ENCODE assay signal across 24 cellular contexts in the genomic region with DNA sequence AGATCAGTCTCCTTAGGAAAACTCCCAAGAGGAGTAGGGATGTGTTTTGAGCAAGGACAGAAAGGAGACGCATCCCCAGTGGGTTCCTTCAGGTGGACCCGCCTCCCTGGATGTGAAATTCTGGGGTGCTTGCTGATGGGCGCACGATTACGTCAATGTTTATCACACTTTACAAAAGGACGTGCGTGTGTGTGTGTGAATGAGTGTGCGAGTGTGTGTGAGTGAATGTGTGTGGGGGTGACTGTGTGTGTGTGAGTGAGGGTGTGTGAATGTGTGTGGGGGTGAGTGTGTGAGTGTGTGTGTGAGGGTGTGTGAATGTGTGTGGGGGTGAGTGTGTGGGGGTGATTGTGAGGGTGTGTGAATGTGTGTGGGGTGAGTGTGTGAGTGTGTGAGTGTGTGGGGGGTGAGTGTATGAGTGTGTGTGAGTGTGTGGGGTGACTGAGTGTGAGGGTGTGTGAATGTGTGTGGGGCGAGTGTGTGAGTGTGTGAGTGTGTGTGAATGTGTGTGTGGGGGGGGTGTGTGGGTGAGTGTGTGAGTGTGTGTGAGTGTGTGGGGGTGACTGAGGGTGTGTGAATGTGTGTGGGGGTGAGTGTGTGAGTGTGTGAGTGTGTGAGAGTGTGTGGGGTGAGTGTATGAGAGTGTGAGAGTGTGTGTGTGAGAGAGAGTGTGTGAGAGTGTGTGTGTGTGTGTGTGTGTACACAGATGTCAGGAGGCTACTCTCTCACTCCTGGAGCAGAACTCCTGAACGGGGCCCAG. TPM values are rescaled to one million over a fixed set of nuclear protein-coding genes. Genes with fewer than 3 reads are reported as not detected.
DNase-seq lines count a peak whose midpoint lies in the region; ATAC-seq and TF ChIP-seq lines count a peak whose summit lies in the region.
"Had no signal": no experiment of that assay in that cellular context is flagged by ENCODE, and none has a peak within 500 bp of the region (broad histone marks: within the 10 kb centered on the region; RNA-seq: fewer than 3 reads in every experiment).

No MANE protein-coding gene starts in this region.

- H3K9me3 ChIP-seq in IMR-90 (ENCODE audit: control insufficient read depth, insufficient read depth, low read length) (no peaks in the 10 kb centered on the region), osteoblast (ENCODE audit: low read depth, low read length) (no peaks in the 10 kb centered on the region)
- H3K9me3 ChIP-seq: stomach, thyroid gland had no signal

- H4K20me1 ChIP-seq in IMR-90 (ENCODE audit: insufficient read depth, low read length) (no peaks in the 10 kb centered on the region), osteoblast (ENCODE audit: insufficient read depth, low read length) (no peaks in the 10 kb centered on the region)

- no peak overlapping the region for H3K9ac ChIP-seq in IMR-90 (ENCODE audit: low read depth, low read length)

- POLR2A ChIA-PET in activated naive CD8-positive, alpha-beta T cell treated with anti-CD3 and anti-CD28 coated beads, Interleukin-2, amount 10 ng/mL, durations not matched to agents 7 days and 5 days (lab: Charles Lee): no interaction called here
- POLR2A ChIA-PET in IMR-90 (lab: Charles Lee; ENCODE audit: unreplicated experiment): no interaction called here

- H2BK20ac ChIP-seq in IMR-90 (ENCODE audit: low read depth, low read length): no peak overlapping the region

- no peak overlapping the region for H2AFZ ChIP-seq in IMR-90 (replicated peaks; ENCODE audit: low read length, poor library complexity)
- H2AFZ ChIP-seq in osteoblast (ENCODE audit: low read length): peak overlapping the region; percentile 56
- H2AFZ ChIP-seq: GM23338 had no signal

- no peak overlapping the region for H3K14ac ChIP-seq in IMR-90 (replicated peaks; ENCODE audit: low read depth, low read length)

- H2BK120ac ChIP-seq in IMR-90 (ENCODE audit: low read depth, low read length): no peak overlapping the region

- no peak for TF ChIP-seq RAD21 in IMR-90 (IDR thresholded peaks at IDR 0.05; ENCODE audit: low read length)

- no peak overlapping the region for H3K23ac ChIP-seq in IMR-90 (ENCODE audit: low read depth, low read length)

- no peaks in the 10 kb centered on the region for H3K9me1 ChIP-seq in IMR-90 (ENCODE audit: insufficient read depth, low read length)

- peaks cover 8% of the 10 kb centered on the region for H3K4me1 Mint-ChIP-seq in activated naive CD8-positive, alpha-beta T cell treated with anti-CD3 and anti-CD28 coated beads, Interleukin-2, amount 10 ng/mL, durations not matched to agents 7 days and 5 days
- H3K4me1 Mint-ChIP-seq in activated naive CD8-positive, alpha-beta T cell treated with anti-CD3 and anti-CD28 coated beads for 36 hours: peaks cover 4% of the 10 kb centered on the region
- H3K4me1 Mint-ChIP-seq in endothelial cell (ENCODE audit: unreplicated experiment): peaks cover 4% of the 10 kb centered on the region

- H3K4me3 ChIP-seq in IMR-90 (ENCODE audit: insufficient read depth, low read depth, low read length): no peak overlapping the region
- H3K4me3 ChIP-seq in osteoblast (ENCODE audit: insufficient read depth, low read length): no peak overlapping the region
- H3K4me3 ChIP-seq: GM23338, lung, stomach, thyroid gland had no signal

- intact Hi-C loops in IMR-90 (cut with micrococcal nuclease): loop anchor here (5.0 kb wide), 1 partner anchor 287 kb away; the partner anchor contains the start of gene PITPNA

- no TSS peak for BruUV-seq in IMR-90 (replicated peaks; lab: Mats Ljungman, UMichigan)

- TF ChIP-seq CTCF in IMR-90 (conservative IDR thresholded peaks at IDR 0.05; ENCODE audit: low read depth, low read length) (no peak), endothelial cell (IDR thresholded peaks at IDR 0.05; ENCODE audit: unreplicated experiment) (no peak), osteoblast (IDR thresholded peaks at IDR 0.05; ENCODE audit: extremely low read depth, low read depth, low read length) (no peak)

- DNase-seq in activated naive CD8-positive, alpha-beta T cell treated with anti-CD3 and anti-CD28 coated beads, Interleukin-2, amount 10 ng/mL, durations not matched to agents 7 days and 5 days: no peak
- no peak for DNase-seq in activated naive CD8-positive, alpha-beta T cell treated with anti-CD3 and anti-CD28 coated beads for 36 hours
- DNase-seq in IMR-90 (no peak), endothelial cell (ENCODE audit: low spot score) (no peak), osteoblast (ENCODE audit: insufficient read length, low spot score, missing footprints) (no peak), erythroblast (lab: John Stamatoyannopoulos, UW) (no peak), islet precursor cell (no peak), iPS-NIHi7 (ENCODE audit: extremely low spot score) (no peak)
- DNase-seq: activated gamma-delta T cell, cortex of kidney, DMS 273 treated with DMSO at 0.1 percent for 48 hours, MV-4-11, NCI-H2081 treated with DMSO at 0.1 percent for 48 hours, NCI-H226 had no signal

- no peak overlapping the region for H4K5ac ChIP-seq in IMR-90 (ENCODE audit: low read depth, low read length)

- H3K27me3 ChIP-seq in IMR-90 (ENCODE audit: control insufficient read depth, insufficient read depth, low read length) (peaks cover 49% of the 10 kb centered on the region), osteoblast (ENCODE audit: insufficient read depth, low read length) (peaks cover 29% of the 10 kb centered on the region)
- H3K27me3 ChIP-seq: thyroid gland had no signal

- no peak for ATAC-seq in activated naive CD8-positive, alpha-beta T cell treated with anti-CD3 and anti-CD28 coated beads, Interleukin-2, amount 10 ng/mL, durations not matched to agents 7 days and 5 days (ENCODE audit: low read depth)
- no peak for ATAC-seq in IMR-90 (ENCODE audit: low read depth)

- no peak for TF ChIP-seq POLR2A in IMR-90 (IDR thresholded peaks at IDR 0.05; ENCODE audit: low read depth, low read length)
- no peak for TF ChIP-seq POLR2A in erythroblast (IDR thresholded peaks at IDR 0.05; ENCODE audit: low read length)

- H3K79me2 ChIP-seq in osteoblast (ENCODE audit: insufficient read depth, low read length): no peaks in the 10 kb centered on the region

- WGBS in IMR-90 (ENCODE audit: extremely low coverage in 2 of 2, insufficient read length in 1 of 2), 2 experiments: 69 to 100% methylated on average over 3 to 5 of the region's 10 CpGs

- no peaks in the 10 kb centered on the region for H3K9me3 Mint-ChIP-seq in activated naive CD8-positive, alpha-beta T cell treated with anti-CD3 and anti-CD28 coated beads, Interleukin-2, amount 10 ng/mL, durations not matched to agents 7 days and 5 days
- H3K9me3 Mint-ChIP-seq in activated naive CD8-positive, alpha-beta T cell treated with anti-CD3 and anti-CD28 coated beads for 36 hours: no peaks in the 10 kb centered on the region
- H3K9me3 Mint-ChIP-seq in endothelial cell (ENCODE audit: unreplicated experiment): no peaks in the 10 kb centered on the region
- H3K9me3 Mint-ChIP-seq: GM23338, neural crest cell had no signal

- no peak overlapping the region for H4K91ac ChIP-seq in IMR-90 (ENCODE audit: insufficient read depth, low read depth, low read length)

- peak overlapping the region; percentile 78 for H3K4me3 Mint-ChIP-seq in activated naive CD8-positive, alpha-beta T cell treated with anti-CD3 and anti-CD28 coated beads, Interleukin-2, amount 10 ng/mL, durations not matched to agents 7 days and 5 days
- H3K4me3 Mint-ChIP-seq in activated naive CD8-positive, alpha-beta T cell treated with anti-CD3 and anti-CD28 coated beads for 36 hours: no peak overlapping the region
- H3K4me3 Mint-ChIP-seq in endothelial cell (ENCODE audit: unreplicated experiment): peak overlapping the region; percentile 66
- H3K4me3 Mint-ChIP-seq: GM23338 had no signal

- no peaks in the 10 kb centered on the region for H3K4me1 ChIP-seq in IMR-90 (ENCODE audit: control insufficient read depth, insufficient read depth, low read length)
- no peaks in the 10 kb centered on the region for H3K4me1 ChIP-seq in osteoblast (ENCODE audit: insufficient read depth, low read length)

- H3K79me1 ChIP-seq in IMR-90 (ENCODE audit: low read depth in 1 of 2, low read length in 2 of 2): no peaks in the 10 kb centered on the region

- no peaks in the 10 kb centered on the region for H3K36me3 Mint-ChIP-seq in activated naive CD8-positive, alpha-beta T cell treated with anti-CD3 and anti-CD28 coated beads, Interleukin-2, amount 10 ng/mL, durations not matched to agents 7 days and 5 days
- H3K36me3 Mint-ChIP-seq in activated naive CD8-positive, alpha-beta T cell treated with anti-CD3 and anti-CD28 coated beads for 36 hours: no peaks in the 10 kb centered on the region
- H3K36me3 Mint-ChIP-seq in endothelial cell (ENCODE audit: low read depth, unreplicated experiment): no peaks in the 10 kb centered on the region

- no peak overlapping the region for H3K56ac ChIP-seq in IMR-90 (ENCODE audit: extremely low read depth, insufficient read depth, low read length)

- no peak overlapping the region for H3K4ac ChIP-seq in IMR-90 (ENCODE audit: low read depth, low read length)

- H3K18ac ChIP-seq in IMR-90 (ENCODE audit: low read depth, low read length): no peak overlapping the region

- in situ Hi-C loops in IMR-90 (cut with MboI; ENCODE audit: low sequenced_read_pairs): no loop called here

- peaks cover 48% of the 10 kb centered on the region for H3K27me3 Mint-ChIP-seq in activated naive CD8-positive, alpha-beta T cell treated with anti-CD3 and anti-CD28 coated beads, Interleukin-2, amount 10 ng/mL, durations not matched to agents 7 days and 5 days
- peaks cover 52% of the 10 kb centered on the region for H3K27me3 Mint-ChIP-seq in activated naive CD8-positive, alpha-beta T cell treated with anti-CD3 and anti-CD28 coated beads for 36 hours
- H3K27me3 Mint-ChIP-seq in endothelial cell (ENCODE audit: unreplicated experiment): peaks cover 18% of the 10 kb centered on the region

- H2AK9ac ChIP-seq in IMR-90 (replicated peaks; ENCODE audit: low read depth, low read length, poor library complexity): no peak overlapping the region

- peak overlapping the region; percentile 66 for H2BK5ac ChIP-seq in IMR-90 (ENCODE audit: low read depth, low read length, poor library complexity, severe bottlenecking)

- H3K4me2 ChIP-seq in IMR-90 (ENCODE audit: low read depth, low read length) (no peak overlapping the region; the same call in 1 of the 2 replicates), osteoblast (ENCODE audit: insufficient read depth, low read length) (no peak overlapping the region)
- H3K4me2 ChIP-seq: GM23338 had no signal

- H2BK15ac ChIP-seq in IMR-90 (ENCODE audit: low read depth, low read length): no peak overlapping the region

- peak overlapping the region; percentile 51; the same call in 1 of the 2 replicates for H2AK5ac ChIP-seq in IMR-90 (ENCODE audit: low read depth, low read length)

- dilution Hi-C loops in IMR-90 (cut with HindIII; ENCODE audit: low sequenced_read_pairs, unreplicated experiment): no loop called here

- peak overlapping the region; percentile 79 for H3K27ac Mint-ChIP-seq in activated naive CD8-positive, alpha-beta T cell treated with anti-CD3 and anti-CD28 coated beads, Interleukin-2, amount 10 ng/mL, durations not matched to agents 7 days and 5 days
- no peak overlapping the region for H3K27ac Mint-ChIP-seq in activated naive CD8-positive, alpha-beta T cell treated with anti-CD3 and anti-CD28 coated beads for 36 hours
- no peak overlapping the region for H3K27ac Mint-ChIP-seq in endothelial cell (ENCODE audit: unreplicated experiment)
- H3K27ac Mint-ChIP-seq: GM23338 had no signal

- H3K27ac ChIP-seq in IMR-90 (ENCODE audit: insufficient read depth, low read length) (no peak overlapping the region), osteoblast (ENCODE audit: low read depth, low read length) (no peak overlapping the region)
- H3K27ac ChIP-seq: stomach, thyroid gland had no signal

- CTCF ChIA-PET in IMR-90 (lab: Yijun Ruan, JAX): no interaction called here

- H3K36me3 ChIP-seq in IMR-90 (ENCODE audit: control insufficient read depth, insufficient read depth, low read length): no peaks in the 10 kb centered on the region
- H3K36me3 ChIP-seq in osteoblast (ENCODE audit: insufficient read depth, low read length): no peaks in the 10 kb centered on the region
- H3K36me3 ChIP-seq: stomach, thyroid gland had no signal

- no peak overlapping the region for H4K8ac ChIP-seq in IMR-90 (ENCODE audit: low read depth in 2 of 2, low read length in 2 of 2)

RNA-seq across cellular contexts. Expression of gene TRARG1, which starts 4.1 kb away (rescaled TPM):
- total RNA-seq in activated naive CD8-positive, alpha-beta T cell treated with anti-CD3 and anti-CD28 coated beads, Interleukin-2, amount 10 ng/mL, durations not matched to agents 7 days and 5 days: under 1 TPM; 0.51 to 0.58 TPM
- total RNA-seq in activated naive CD8-positive, alpha-beta T cell treated with anti-CD3 and anti-CD28 coated beads for 36 hours: not detected
- not detected in 2 replicates for total RNA-seq in IMR-90 (2012; rRNA removed)
- not detected in 2 replicates for polyA plus RNA-seq in IMR-90 (2012; rRNA removed)
- polyA plus RNA-seq in IMR-90 (2012; cell fraction: cytosol; rRNA removed): not detected in 2 replicates
- not detected in 2 replicates for polyA plus RNA-seq in IMR-90 (2012; cell fraction: nucleus; rRNA removed; ENCODE audit: low replicate concordance)
- total RNA-seq in endothelial cell (ENCODE audit: unreplicated experiment): not detected
- not detected in 2 replicates for total RNA-seq in osteoblast
- total RNA-seq: esophagus mucosa, fibroblast of villous mesenchyme, GM23338, LHCN-M2, lung, mucosa of gallbladder had no signal
- polyA plus RNA-seq: GM23338 had no signal

RNA-seq across cellular contexts. Expression of gene BHLHA9, which starts 5.1 kb away (rescaled TPM):
- not detected for total RNA-seq in activated naive CD8-positive, alpha-beta T cell treated with anti-CD3 and anti-CD28 coated beads, Interleukin-2, amount 10 ng/mL, durations not matched to agents 7 days and 5 days
- not detected for total RNA-seq in activated naive CD8-positive, alpha-beta T cell treated with anti-CD3 and anti-CD28 coated beads for 36 hours
- not detected in 2 replicates for total RNA-seq in IMR-90 (2012; rRNA removed)
- not detected in 2 replicates for polyA plus RNA-seq in IMR-90 (2012; rRNA removed)
- not detected in 2 replicates for polyA plus RNA-seq in IMR-90 (2012; cell fraction: cytosol; rRNA removed)
- polyA plus RNA-seq in IMR-90 (2012; cell fraction: nucleus; rRNA removed; ENCODE audit: low replicate concordance): not detected in 2 replicates
- total RNA-seq in endothelial cell (ENCODE audit: unreplicated experiment): not detected
- not detected in 2 replicates for total RNA-seq in osteoblast
- total RNA-seq: esophagus mucosa, fibroblast of villous mesenchyme, LHCN-M2, lung, mucosa of gallbladder, neural crest cell, right cardiac atrium, stomach, thyroid gland had no signal
- polyA plus RNA-seq: lung, right cardiac atrium, stomach had no signal
